In the genomic region with DNA sequence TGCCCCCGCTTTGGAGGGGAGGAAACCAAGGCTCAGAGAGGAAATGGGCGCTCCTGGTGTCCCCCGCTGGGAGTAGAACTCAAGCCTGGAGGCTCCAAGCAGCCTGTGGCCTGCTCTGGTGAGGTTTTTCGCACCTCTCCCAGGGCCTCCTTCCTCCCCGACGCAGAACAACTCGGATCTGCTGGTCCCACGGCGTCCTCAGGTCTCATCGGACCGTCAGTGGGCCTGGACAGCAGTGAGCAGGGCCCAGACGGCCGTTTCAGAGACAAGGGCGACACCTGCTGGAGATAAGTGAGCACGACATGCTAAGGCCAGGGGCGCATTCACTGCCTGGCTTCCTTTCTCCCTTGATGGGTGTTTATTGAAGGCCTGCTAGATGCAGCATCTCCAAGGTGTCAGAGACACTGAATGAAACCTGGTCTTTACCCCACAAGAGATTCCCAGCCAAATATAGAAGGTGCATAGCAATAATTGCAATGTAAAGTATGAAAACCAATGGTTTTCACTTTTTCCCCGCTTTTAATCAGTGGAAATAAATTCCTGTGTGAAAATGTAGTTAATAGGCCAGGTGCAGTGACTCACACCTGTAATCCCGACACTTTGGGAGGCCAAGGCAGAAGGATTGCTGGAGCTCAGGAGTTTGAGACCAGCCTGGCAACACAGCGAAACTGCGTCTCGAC, we compare ENCODE assay signal across 7 cellular contexts. TPM values are rescaled to one million over a fixed set of nuclear protein-coding genes. Genes with fewer than 3 reads are reported as not detected.
DNase-seq lines count a peak whose midpoint lies in the region; ATAC-seq and TF ChIP-seq lines count a peak whose summit lies in the region.

No MANE protein-coding gene starts in this region.

- in situ Hi-C loops in GM13977 (cut with MboI; ENCODE audit: low pct_unique_long_range_greater_than_20kb, low sequenced_read_pairs, unreplicated experiment): loop anchor here (25.0 kb wide), 1 partner anchor 426 kb away; no protein-coding TSS in a partner anchor

- CTCF ChIA-PET in activated B cell treated with CpG ODN at 0.5 μM for 24 hours (lab: Charles Lee): interaction anchor here (0.7 to 2.9 kb wide), 5 partner anchors 12 to 252 kb away, joined by 3 to 27 read pairs (median 7); no protein-coding TSS in a partner anchor

- no peak overlapping the region for H3K27ac Mint-ChIP-seq in activated B cell treated with CpG ODN at 0.5 μM for 24 hours

- no peaks in the 10 kb centered on the region for H3K9me3 Mint-ChIP-seq in activated B cell treated with CpG ODN at 0.5 μM for 24 hours

- POLR2A ChIA-PET in activated B cell treated with CpG ODN at 0.5 μM for 24 hours (lab: Charles Lee): no interaction called here

- H3K36me3 Mint-ChIP-seq in activated B cell treated with CpG ODN at 0.5 μM for 24 hours (ENCODE audit: low read depth): no peaks in the 10 kb centered on the region

- DNase-seq in GM13977 (ENCODE audit: low spot score) (peak; percentile 89), NCI-H2227 (lab: John Stamatoyannopoulos, UW; ENCODE audit: unreplicated experiment) (peak; percentile 84), activated B cell treated with CpG ODN at 0.5 μM for 24 hours (peak; percentile 67), caudate nucleus (lab: John Stamatoyannopoulos, UW) (peak in 56 of 61 donors; percentile 2 to 73 (median 50)), kidney tubule cell (ENCODE audit: low spot score) (peak; percentile 67)
- DNase-seq in stimulated activated CD4-positive, alpha-beta T cell treated with anti-CD3 and anti-CD28 coated beads, Interleukin-2, amount 100 ng/mL, for 48 hours: peak; percentile 74 to 81

- intact Hi-C loops in activated B cell treated with CpG ODN at 0.5 μM for 24 hours (cut with micrococcal nuclease): loop anchor here (1.0 to 5.0 kb wide), 4 partner anchors 15 to 443 kb away; a partner anchor contains a TSS

- H3K27ac ChIP-seq in caudate nucleus (ENCODE audit: low read depth, low read length): no peak overlapping the region

- ATAC-seq in HG03066 (IDR thresholded peaks at IDR 0.05; ENCODE audit: low read depth, unreplicated experiment): peak; percentile 72
- peak; percentile 97 for ATAC-seq in activated B cell treated with CpG ODN at 0.5 μM for 24 hours (ENCODE audit: low read depth)

- H3K4me3 Mint-ChIP-seq in activated B cell treated with CpG ODN at 0.5 μM for 24 hours: no peak overlapping the region

- peak; percentile 97 for TF ChIP-seq CTCF in GM13977 (IDR thresholded peaks at IDR 0.05; ENCODE audit: extremely low read depth, insufficient read depth, missing control alignments)
- TF ChIP-seq CTCF in activated B cell treated with CpG ODN at 0.5 μM for 24 hours (IDR thresholded peaks at IDR 0.05): peak; percentile 37

- H3K27me3 Mint-ChIP-seq in activated B cell treated with CpG ODN at 0.5 μM for 24 hours: peaks cover 19% of the 10 kb centered on the region

- peaks cover 3% of the 10 kb centered on the region for H3K4me1 Mint-ChIP-seq in activated B cell treated with CpG ODN at 0.5 μM for 24 hours

RNA-seq across cellular contexts. Expression of a gene that starts 26.9 kb away (rescaled TPM):
- total RNA-seq in activated B cell treated with CpG ODN at 0.5 μM for 24 hours: 728 and 770 TPM in 2 replicates
